In genomic region chr2:44848026-44848425, GRCh38 we compare ENCODE assay signal across 7 cellular contexts.
"Had no signal": no experiment of that assay in that cellular context is flagged by ENCODE, and none has a peak within 500 bp of the region (broad histone marks: within the 10 kb centered on the region; RNA-seq: fewer than 3 reads in every experiment).

No MANE protein-coding gene starts in this region.

- H2AFZ ChIP-seq: GM23248 had no signal

- H3K27ac ChIP-seq: GM23248 had no signal

- H3K4me3 ChIP-seq: GM23248 had no signal

- H3K9me3 Mint-ChIP-seq: H9, IgD-negative memory B cell had no signal

- H3K4me1 Mint-ChIP-seq: H9 had no signal

- H3K4me3 Mint-ChIP-seq: H9 had no signal

- H3K9ac ChIP-seq: GM23248 had no signal

- ATAC-seq: HepG2 had no signal

- H3K27ac Mint-ChIP-seq: IgD-negative memory B cell had no signal

- DNase-seq: GM23248, GOT3, H9, HCEC 1CT, KBM-7 had no signal
